9 cellular contexts compared by ENCODE assay signal in genomic region chr17:81221842-81222619, GRCh38. TPM values are rescaled to one million over a fixed set of nuclear protein-coding genes. Genes with fewer than 3 reads are reported as not detected.
DNase-seq lines count a peak whose midpoint lies in the region; ATAC-seq, FAIRE-seq and TF ChIP-seq lines count a peak whose summit lies in the region.
"Had no signal": no experiment of that assay in that cellular context is flagged by ENCODE, and none has a peak within 500 bp of the region (broad histone marks: within the 10 kb centered on the region; RNA-seq: fewer than 3 reads in every experiment).

No MANE protein-coding gene starts in this region.

- H3K27me3 ChIP-seq in breast epithelium, result no peaks in the 10 kb centered on the region
- H3K27me3 ChIP-seq in mononuclear cell (ENCODE audit: insufficient read depth, low read length), result no peaks in the 10 kb centered on the region

- H3K36me3 ChIP-seq in breast epithelium, result no peaks in the 10 kb centered on the region

- POLR2A ChIA-PET in A549 (lab: Yijun Ruan, JAX), result interaction anchor here (1.0 to 1.2 kb wide), 5 partner anchors 17 to 186 kb away, joined by 3 to 23 read pairs (median 4); partner anchors contain the start of genes BAHCC1, BAIAP2, NDUFAF8 and TEPSIN

- H3K4me3 Mint-ChIP-seq in HFFc6, result peak overlapping the region; percentile 83

- in situ Hi-C loops in G401 (cut with HindIII; ENCODE audit: low sequenced_read_pairs), result no loop called here

- no peak for DNase-seq in A549 (ENCODE audit: low read depth in 1 of 2, low spot score in 1 of 2)
- no peak for DNase-seq in HFFc6
- no peak for DNase-seq in breast epithelium (ENCODE audit: low spot score in 2 of 2)
- DNase-seq in G401 (ENCODE audit: low spot score), result no peak
- no peak for DNase-seq in SHP77 treated with DMSO at 0.1 percent for 48 hours (lab: John Stamatoyannopoulos, UW)
- no peak for DNase-seq in NCI-H526 treated with DMSO at 0.1 percent for 48 hours (lab: John Stamatoyannopoulos, UW)

- peaks cover 6% of the 10 kb centered on the region; the same call in 1 of the 2 replicates for H3K36me3 Mint-ChIP-seq in HFFc6 (ENCODE audit: low read depth)

- H3K4me3 ChIP-seq in A549 (peak overlapping the region; percentile 79), breast epithelium (peak overlapping the region; percentile 76 to 98 (median 84)), mononuclear cell (ENCODE audit: low read length) (peak overlapping the region; percentile 52)

- 46% methylated on average over 22 of the region's 24 CpGs for WGBS in A549 (ENCODE audit: missing lambda C conversion rate)

- H3K4me2 ChIP-seq in A549, result peak overlapping the region; percentile 98

- H3K27ac ChIP-seq in A549 (peak overlapping the region; percentile 70 to 88), breast epithelium (peak overlapping the region; percentile 33 to 58)

- H3K9me3 ChIP-seq in A549 (peaks cover 4% of the 10 kb centered on the region; the same call in 2 of the 3 replicates), breast epithelium (no peaks in the 10 kb centered on the region), mononuclear cell (ENCODE audit: low read depth, low read length) (no peaks in the 10 kb centered on the region)

- peaks cover 9% of the 10 kb centered on the region for H3K4me1 ChIP-seq in A549
- peaks cover 8% of the 10 kb centered on the region in 2 donors for H3K4me1 ChIP-seq in breast epithelium
- peaks cover 23% of the 10 kb centered on the region for H3K4me1 ChIP-seq in mononuclear cell (ENCODE audit: insufficient read depth, low read length)

- no peaks in the 10 kb centered on the region for H3K9me3 Mint-ChIP-seq in HFFc6

- no peak for TF ChIP-seq RAD21 in A549 (conservative IDR thresholded peaks at IDR 0.05 in 1 of 2, IDR thresholded peaks at IDR 0.05 in 1 of 2)

- H3K27ac Mint-ChIP-seq in HFFc6, result no peak overlapping the region

- no peak for FAIRE-seq in A549 (lab: Jason Lieb, UNC)

- TF ChIP-seq CTCF in A549 (IDR thresholded peaks at IDR 0.05) (no peak), HFFc6 (IDR thresholded peaks at IDR 0.05) (no peak), breast epithelium (IDR thresholded peaks at IDR 0.05) (no peak)

- CTCF ChIA-PET in A549 (lab: Yijun Ruan, JAX), result interaction anchor here (1.0 to 4.4 kb wide), 6 partner anchors 9 to 79 kb away, joined by 3 to 19 read pairs (median 7); no protein-coding TSS in a partner anchor

- ATAC-seq in A549, result peak; percentile 13 to 38; a peak in 5 of 6 replicates
- ATAC-seq in HG02571 (IDR thresholded peaks at IDR 0.05; ENCODE audit: unreplicated experiment), result no peak

- no peaks in the 10 kb centered on the region; the same call in 1 of the 2 replicates for H3K27me3 Mint-ChIP-seq in HFFc6 (ENCODE audit: insufficient read depth)

- H3K4me1 Mint-ChIP-seq in HFFc6 (ENCODE audit: low read depth), result peaks cover 18% of the 10 kb centered on the region

- no peak for TF ChIP-seq POLR2A in A549 (IDR thresholded peaks at IDR 0.05; ENCODE audit: low read length)
- no peak for TF ChIP-seq POLR2A in breast epithelium (IDR thresholded peaks at IDR 0.05)

- intact Hi-C loops in breast epithelium (cut with DNase I; ENCODE audit: low total_unique reads), result no loop called here

- no peak for TF ChIP-seq EP300 in A549 (IDR thresholded peaks at IDR 0.05)

TF ChIP-seq in A549, 52 proteins besides CTCF, POLR2A, EP300 and RAD21:
- TF ChIP-seq ZNF302 (CRISPR knock-in tag; IDR thresholded peaks at IDR 0.05) (no peak), REST (IDR thresholded peaks at IDR 0.05) (no peak)
TF ChIP-seq in A549: peak in this region for 0.

RNA-seq across cellular contexts. Expression of gene CEP131, which starts 0.7 kb away (rescaled TPM):
- 2.6 and 3.3 TPM in 2 replicates for polyA plus RNA-seq in A549 (2011; rRNA removed)
- 15.6 and 18.3 TPM in 2 replicates for polyA plus RNA-seq in A549 (2012; cell fraction: cytosol; rRNA removed)
- 39.7 and 52.0 TPM in 2 replicates for polyA plus RNA-seq in A549 (2012; cell fraction: nucleus; rRNA removed)
- 10.3 to 11.5 TPM (median 10.5 TPM) in 3 replicates for polyA plus RNA-seq in A549 (2017; fragmentation: RNase III; extraction: RNeasy Plus Mini Kit Qiagen cat#74134 plus additional on column Dnase treatment)
- 0.54 and 3.8 TPM in 2 replicates for polyA minus RNA-seq in A549 (2011; rRNA and poly(A)+ RNA removed)
- 10 to 100 TPM in 4 of 6 experiments, 1 to 10 TPM in 2; 8.3 to 13.2 (median 10.7) TPM for total RNA-seq in HFFc6 (2021; fragmentation: NEBNext Ultra II Directional; extraction: Animal tissue kit (Norgen Biotek cat#: 25700))
- 10 to 100 TPM in 1 of 3 donors, 1 to 10 TPM in 2; 6.9 to 12.8 (median 9.7) TPM for total RNA-seq in breast epithelium
- total RNA-seq in mononuclear cell, result 4.8 TPM
- 24.5 and 42.0 TPM in 2 replicates for total RNA-seq in G401 (2014; rRNA removed; shearing (Covaris generic))

RNA-seq across cellular contexts. Expression of gene TEPSIN, which starts 16.8 kb away (rescaled TPM):
- 12.5 TPM in 2 replicates for polyA plus RNA-seq in A549 (2011; rRNA removed)
- polyA plus RNA-seq in A549 (2012; cell fraction: cytosol; rRNA removed), result 29.0 and 39.6 TPM in 2 replicates
- polyA plus RNA-seq in A549 (2012; cell fraction: nucleus; rRNA removed), result 220 and 367 TPM in 2 replicates
- polyA plus RNA-seq in A549 (2017; fragmentation: RNase III; extraction: RNeasy Plus Mini Kit Qiagen cat#74134 plus additional on column Dnase treatment), result 26.1 to 31.3 TPM (median 30.4 TPM) in 3 replicates
- polyA minus RNA-seq in A549 (2011; rRNA and poly(A)+ RNA removed), result 10.9 and 11.4 TPM in 2 replicates
- total RNA-seq in HFFc6 (2021; fragmentation: NEBNext Ultra II Directional; extraction: Animal tissue kit (Norgen Biotek cat#: 25700)), result 10 to 100 TPM; 16.2 to 22.5 (median 19.0) TPM
- 10 to 100 TPM; 33.9 to 54.3 (median 36.4) TPM for total RNA-seq in breast epithelium
- total RNA-seq in mononuclear cell, result 39.6 TPM
- 14.4 and 18.1 TPM in 2 replicates for total RNA-seq in G401 (2014; rRNA removed; shearing (Covaris generic))

RNA-seq across cellular contexts. Expression of gene NDUFAF8, which starts 17.1 kb away (rescaled TPM):
- polyA plus RNA-seq in A549 (2011; rRNA removed) (198 and 308 TPM in 2 replicates), A549 (2017; fragmentation: RNase III; extraction: RNeasy Plus Mini Kit Qiagen cat#74134 plus additional on column Dnase treatment) (173 to 192 TPM (median 179 TPM) in 3 replicates)
- polyA plus RNA-seq in A549 (2012; cell fraction: cytosol; rRNA removed), result 178 and 226 TPM in 2 replicates
- 66.7 and 81.5 TPM in 2 replicates for polyA plus RNA-seq in A549 (2012; cell fraction: nucleus; rRNA removed)
- 24.9 and 39.2 TPM in 2 replicates for polyA minus RNA-seq in A549 (2011; rRNA and poly(A)+ RNA removed)
- total RNA-seq in HFFc6 (2021; fragmentation: NEBNext Ultra II Directional; extraction: Animal tissue kit (Norgen Biotek cat#: 25700)), result 100 to 1,000 TPM in 1 of 6 experiments, 10 to 100 TPM in 5; 67.0 to 103 (median 87.9) TPM
- total RNA-seq in breast epithelium (10 to 100 TPM; 34.2 to 39.7 (median 35.2) TPM), mononuclear cell (9.3 TPM)
- total RNA-seq in G401 (2014; rRNA removed; shearing (Covaris generic)), result 151 and 156 TPM in 2 replicates

RNA-seq across cellular contexts. Expression of gene AATK, which starts 56.0 kb away (rescaled TPM):
- polyA plus RNA-seq in A549 (2011; rRNA removed), result 0.17 and 0.26 TPM in 2 replicates
- 0.44 and 0.57 TPM in 2 replicates for polyA plus RNA-seq in A549 (2012; cell fraction: cytosol; rRNA removed)
- 1.3 and 1.6 TPM in 2 replicates for polyA plus RNA-seq in A549 (2012; cell fraction: nucleus; rRNA removed)
- 0.37 to 0.51 TPM (median 0.39 TPM) in 3 replicates for polyA plus RNA-seq in A549 (2017; fragmentation: RNase III; extraction: RNeasy Plus Mini Kit Qiagen cat#74134 plus additional on column Dnase treatment)
- 0.25 and 0.73 TPM in 2 replicates for polyA minus RNA-seq in A549 (2011; rRNA and poly(A)+ RNA removed)
- total RNA-seq in HFFc6 (2021; fragmentation: NEBNext Ultra II Directional; extraction: Animal tissue kit (Norgen Biotek cat#: 25700)), result under 1 TPM; 0.15 to 0.59 (median 0.38) TPM
- total RNA-seq in breast epithelium, result under 1 TPM; under 0.01 to 0.98 (median 0.73) TPM
- 2.0 TPM for total RNA-seq in mononuclear cell
- 7.5 and 19.0 TPM in 2 replicates for total RNA-seq in G401 (2014; rRNA removed; shearing (Covaris generic))

RNA-seq across cellular contexts. Expression of gene PVALEF, which starts 56.7 kb away (rescaled TPM):
- not detected in 2 replicates for polyA plus RNA-seq in A549 (2011; rRNA removed)
- not detected in 2 replicates for polyA plus RNA-seq in A549 (2012; cell fraction: cytosol; rRNA removed)
- not detected in 2 replicates for polyA plus RNA-seq in A549 (2012; cell fraction: nucleus; rRNA removed)
- not detected in 3 replicates for polyA plus RNA-seq in A549 (2017; fragmentation: RNase III; extraction: RNeasy Plus Mini Kit Qiagen cat#74134 plus additional on column Dnase treatment)
- polyA minus RNA-seq in A549 (2011; rRNA and poly(A)+ RNA removed), result not detected in 2 replicates
- total RNA-seq in HFFc6 (2021; fragmentation: NEBNext Ultra II Directional; extraction: Animal tissue kit (Norgen Biotek cat#: 25700)), result not detected
- total RNA-seq in breast epithelium, result not detected
- not detected for total RNA-seq in mononuclear cell
- total RNA-seq in G401 (2014; rRNA removed; shearing (Covaris generic)), result not detected in 2 replicates
- total RNA-seq: subcutaneous adipose tissue had no signal
